Comparison of ENCODE assay signal across 7 cellular contexts in the genomic region with DNA sequence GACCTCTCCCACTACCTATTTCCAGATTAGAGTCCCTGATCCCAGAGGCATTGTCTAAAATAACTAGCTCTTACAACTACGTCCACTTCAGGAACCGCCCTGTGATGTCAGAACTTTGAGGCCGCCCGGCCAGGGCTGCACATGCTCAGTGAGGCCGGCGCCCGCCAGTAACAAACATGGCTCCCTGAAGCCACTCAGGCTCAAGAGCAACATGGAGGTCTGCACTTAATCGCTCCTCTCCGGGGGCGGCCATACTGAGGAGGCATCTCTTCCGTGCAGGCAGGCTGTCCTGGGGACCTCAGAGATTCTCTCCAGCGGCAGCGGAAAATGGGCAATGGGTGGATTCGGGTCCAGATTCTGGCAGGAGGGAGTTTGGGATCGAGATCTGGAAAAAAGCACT.
DNase-seq lines count a peak whose midpoint lies in the region; FAIRE-seq and TF ChIP-seq lines count a peak whose summit lies in the region.
"Not testable (repeated sequence)": the region's sequence is repeated elsewhere in the genome, so short reads cannot be mapped to it uniquely, and the experiment has no call there.

No MANE protein-coding gene starts in this region.

- not testable (repeated sequence) for H3K27ac ChIP-seq in right atrium auricular region, transverse colon

- peak; percentile 47 for FAIRE-seq in colon (lab: Jason Lieb, UNC)

- H3K4me1 ChIP-seq in right atrium auricular region, transverse colon: not testable (repeated sequence)

- H3K4me3 ChIP-seq in MG63, right atrium auricular region, transverse colon: not testable (repeated sequence)

- no CpG with 5 or more reads among the region's 15 CpGs for WGBS in transverse colon (ENCODE audit: low coverage in 1 of 2), 2 donors

- H3K27me3 Mint-ChIP-seq in activated T-helper 2 cell treated with anti-CD3 and anti-CD28 coated beads, Interferon-gamma antibody, Interleukin-2, Interleukin-4, amounts not matched to agents 10 μg/mL and 5 μg/mL and 100 μg/mL, durations not matched to agents 14 hours and 24 hours and 36 hours (ENCODE audit: low read depth), result not testable (repeated sequence)

- peak; percentile 61 for DNase-seq in MG63
- peak; percentile 0 for DNase-seq in T-helper 9 cell
- peak; percentile 19 for DNase-seq in activated T-helper 2 cell treated with anti-CD3 and anti-CD28 coated beads, Interferon-gamma antibody, Interleukin-2, Interleukin-4, amounts not matched to agents 10 μg/mL and 5 μg/mL and 100 μg/mL, durations not matched to agents 14 hours and 24 hours and 36 hours (ENCODE audit: low spot score)
- DNase-seq in right atrium auricular region (ENCODE audit: low spot score), result peak; percentile 60
- DNase-seq in mesenteric fat pad (ENCODE audit: low spot score), result peak; percentile 74
- peak; percentile 73 for DNase-seq in transverse colon

- not testable (repeated sequence) for TF ChIP-seq CTCF in right atrium auricular region (IDR thresholded peaks at IDR 0.05); transverse colon (IDR thresholded peaks at IDR 0.05)

- not testable (repeated sequence) for H3K36me3 ChIP-seq in MG63, right atrium auricular region, transverse colon

- in situ Hi-C loops in transverse colon (cut with MboI; ENCODE audit: low pct_ligation_motif_present in 1 of 4, low pct_unique_long_range_greater_than_20kb in 1 of 4, low sequenced_read_pairs in 3 of 4), result not testable (repeated sequence)

- not testable (repeated sequence) for TF ChIP-seq POLR2A in transverse colon (IDR thresholded peaks at IDR 0.05)

- not testable (repeated sequence) for TF ChIP-seq EP300 in transverse colon (IDR thresholded peaks at IDR 0.05; ENCODE audit: low read depth)

- H3K27me3 ChIP-seq in MG63, right atrium auricular region, transverse colon: not testable (repeated sequence)

- H3K27ac Mint-ChIP-seq in activated T-helper 2 cell treated with anti-CD3 and anti-CD28 coated beads, Interferon-gamma antibody, Interleukin-2, Interleukin-4, amounts not matched to agents 10 μg/mL and 5 μg/mL and 100 μg/mL, durations not matched to agents 14 hours and 24 hours and 36 hours, result peak overlapping the region; percentile 60

- peak overlapping the region; percentile 75 for H3K4me3 Mint-ChIP-seq in activated T-helper 2 cell treated with anti-CD3 and anti-CD28 coated beads, Interferon-gamma antibody, Interleukin-2, Interleukin-4, amounts not matched to agents 10 μg/mL and 5 μg/mL and 100 μg/mL, durations not matched to agents 14 hours and 24 hours and 36 hours (ENCODE audit: low read depth)

- not testable (repeated sequence) for H3K9me3 ChIP-seq in MG63, right atrium auricular region, transverse colon

- not testable (repeated sequence) for H3K4me1 Mint-ChIP-seq in activated T-helper 2 cell treated with anti-CD3 and anti-CD28 coated beads, Interferon-gamma antibody, Interleukin-2, Interleukin-4, amounts not matched to agents 10 μg/mL and 5 μg/mL and 100 μg/mL, durations not matched to agents 14 hours and 24 hours and 36 hours (ENCODE audit: low read depth)

- H3K9me3 Mint-ChIP-seq in activated T-helper 2 cell treated with anti-CD3 and anti-CD28 coated beads, Interferon-gamma antibody, Interleukin-2, Interleukin-4, amounts not matched to agents 10 μg/mL and 5 μg/mL and 100 μg/mL, durations not matched to agents 14 hours and 24 hours and 36 hours, result not testable (repeated sequence)

- intact Hi-C loops in activated T-helper 2 cell treated with anti-CD3 and anti-CD28 coated beads, Interferon-gamma antibody, Interleukin-2, Interleukin-4, amounts not matched to agents 10 μg/mL and 5 μg/mL and 100 μg/mL, durations not matched to agents 14 hours and 24 hours and 36 hours (cut with micrococcal nuclease); transverse colon (cut with DNase I; ENCODE audit: low total_unique reads): not testable (repeated sequence)

- not testable (repeated sequence) for H3K36me3 Mint-ChIP-seq in activated T-helper 2 cell treated with anti-CD3 and anti-CD28 coated beads, Interferon-gamma antibody, Interleukin-2, Interleukin-4, amounts not matched to agents 10 μg/mL and 5 μg/mL and 100 μg/mL, durations not matched to agents 14 hours and 24 hours and 36 hours (ENCODE audit: low read depth)

Comparison
In these comparisons a context has a peak if more than half of its experiments do, and no peak if none do; other contexts are left out.
1. DNase-seq: peak in every context shown above with its lines; median percentile 74 in mesenteric fat pad; 73 in transverse colon; 61 in MG63; 60 in right atrium auricular region; 19 in activated T-helper 2 cell treated with anti-CD3 and anti-CD28 coated beads, Interferon-gamma antibody, Interleukin-2, Interleukin-4, amounts not matched to agents 10 μg/mL and 5 μg/mL and 100 μg/mL, durations not matched to agents 14 hours and 24 hours and 36 hours; 0 in T-helper 9 cell.